Comparison of ENCODE assay signal across 15 cellular contexts in genomic region chr1:155183775-155184221, GRCh38. TPM values are rescaled to one million over a fixed set of nuclear protein-coding genes. Genes with fewer than 3 reads are reported as not detected.
"Had no signal": no experiment of that assay in that cellular context is flagged by ENCODE, and none has a peak within 500 bp of the region (broad histone marks: within the 10 kb centered on the region; RNA-seq: fewer than 3 reads in every experiment).

No MANE protein-coding gene starts in this region.

- H3K9me3 ChIP-seq: gastroesophageal sphincter, tibial artery, uterus had no signal

- H3K36me3 ChIP-seq: tibial artery, uterus had no signal

- H3K4me3 ChIP-seq: coronary artery, gastroesophageal sphincter, tibial artery, uterus had no signal

- H3K27ac ChIP-seq: coronary artery, epithelial cell of prostate, gastroesophageal sphincter, tibial artery, uterus had no signal

- H3K27ac Mint-ChIP-seq: activated CD8-positive, alpha-beta T cell treated with anti-CD3 and anti-CD28 coated beads for 36 hours had no signal

- H3K4me3 Mint-ChIP-seq: activated CD8-positive, alpha-beta T cell treated with anti-CD3 and anti-CD28 coated beads for 36 hours; nephron progenitor cell had no signal

- ATAC-seq: activated CD8-positive, alpha-beta T cell treated with anti-CD3 and anti-CD28 coated beads for 36 hours; gastroesophageal sphincter had no signal

- H3K27me3 Mint-ChIP-seq: activated CD8-positive, alpha-beta T cell treated with anti-CD3 and anti-CD28 coated beads for 36 hours had no signal

- H3K9me3 Mint-ChIP-seq: activated CD8-positive, alpha-beta T cell treated with anti-CD3 and anti-CD28 coated beads for 36 hours; nephron progenitor cell had no signal

- DNase-seq: activated CD8-positive, alpha-beta memory T cell treated with anti-CD3 and anti-CD28 coated beads, Interleukin-2, amount 50 U/mL, for 4 hours; activated CD8-positive, alpha-beta T cell treated with anti-CD3 and anti-CD28 coated beads for 36 hours; effector CD8-positive, alpha-beta T cell; hippocampal formation; mesendoderm; nephron progenitor cell; stimulated activated CD4-positive, alpha-beta T cell treated with anti-CD3 and anti-CD28 coated beads, Interleukin-15, amount 100 ng/mL, for 24 hours; stimulated activated CD4-positive, alpha-beta T cell treated with anti-CD3 and anti-CD28 coated beads, Interleukin-4, amount 100 ng/mL, for 24 hours; T-helper 9 cell; tibial artery; uterus had no signal

- H3K4me1 ChIP-seq: uterus had no signal

- H3K27me3 ChIP-seq: gastroesophageal sphincter, tibial artery, uterus had no signal

RNA-seq across cellular contexts. Expression of gene TRIM46, which starts 10.1 kb away (rescaled TPM):
- total RNA-seq: cardiac septum had no signal
